2 cellular contexts compared by ENCODE assay signal in the genomic region with DNA sequence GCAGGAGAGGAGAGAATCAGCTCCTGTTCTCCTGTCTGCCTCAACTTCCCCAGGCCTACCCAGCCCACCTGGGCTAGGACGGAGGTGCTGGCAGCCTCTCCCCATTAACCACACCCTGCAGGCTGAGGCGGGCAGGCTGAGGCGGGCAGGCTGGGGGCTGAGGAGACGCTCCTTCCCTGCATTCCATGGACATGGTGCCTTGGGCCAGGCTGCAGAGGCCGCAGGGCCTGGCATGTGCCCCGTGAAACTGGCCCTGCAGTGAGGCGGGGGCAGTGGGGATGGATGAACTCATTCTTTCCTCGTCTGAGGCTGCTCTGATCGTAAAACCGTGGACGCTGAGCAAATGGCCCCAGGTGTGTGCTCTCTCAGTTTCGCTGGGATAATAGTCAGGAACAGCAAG.
TF ChIP-seq lines count a peak whose summit lies in the region.

No MANE protein-coding gene starts in this region.

TF ChIP-seq in HCT116, 20 proteins besides CTCF, POLR2A, EP300 and RAD21:
- TF ChIP-seq CEBPB (IDR thresholded peaks at IDR 0.05; ENCODE audit: low read depth), result no peak
- no peak for TF ChIP-seq POLR2AphosphoS5 (IDR thresholded peaks at IDR 0.05; ENCODE audit: low read depth, low read length)
- no peak for TF ChIP-seq EGR1 (IDR thresholded peaks at IDR 0.05; ENCODE audit: low read depth)
- TF ChIP-seq ZNF274 (IDR thresholded peaks at IDR 0.05; ENCODE audit: low read depth, low read length), result no peak
- no peak for TF ChIP-seq FOSL1 (IDR thresholded peaks at IDR 0.05; ENCODE audit: low read depth)
- no peak for TF ChIP-seq ZFX (IDR thresholded peaks at IDR 0.05)
- no peak for TF ChIP-seq SRF (IDR thresholded peaks at IDR 0.05; ENCODE audit: low read depth)
- no peak for TF ChIP-seq CBX3 (IDR thresholded peaks at IDR 0.05; ENCODE audit: low read depth)
- no peak for TF ChIP-seq SIN3A (IDR thresholded peaks at IDR 0.05; ENCODE audit: low read depth)
- no peak for TF ChIP-seq YY1 (IDR thresholded peaks at IDR 0.05; ENCODE audit: extremely low read depth, insufficient replicate concordance, low read depth, low read length)
- TF ChIP-seq JUND (IDR thresholded peaks at IDR 0.05), result no peak
- TF ChIP-seq, protein P1, sequence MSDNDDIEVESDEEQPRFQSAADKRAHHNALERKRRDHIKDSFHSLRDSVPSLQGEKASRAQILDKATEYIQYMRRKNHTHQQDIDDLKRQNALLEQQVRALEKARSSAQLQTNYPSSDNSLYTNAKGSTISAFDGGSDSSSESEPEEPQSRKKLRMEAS (IDR thresholded peaks at IDR 0.05), result no peak
TF ChIP-seq in HCT116: peak in this region for 0.

TF ChIP-seq in SK-N-SH, 30 proteins besides CTCF, POLR2A, EP300 and RAD21:
- TF ChIP-seq FOXJ3 (CRISPR knock-in tag; IDR thresholded peaks at IDR 0.05), result no peak
- no peak for TF ChIP-seq YY1 (IDR thresholded peaks at IDR 0.05; ENCODE audit: low read depth)
- no peak for TF ChIP-seq RFX5 (IDR thresholded peaks at IDR 0.05; ENCODE audit: low read length)
- no peak for TF ChIP-seq MXI1 (IDR thresholded peaks at IDR 0.05; ENCODE audit: low read depth, low read length)
- TF ChIP-seq, protein P1 (IDR thresholded peaks at IDR 0.05; ENCODE audit: low read depth), result no peak
- no peak for TF ChIP-seq CHD2 (IDR thresholded peaks at IDR 0.05; ENCODE audit: low read length, partially characterized antibody)
- no peak for TF ChIP-seq TAF1 (IDR thresholded peaks at IDR 0.05; ENCODE audit: borderline replicate concordance, low read depth, low read length)
- TF ChIP-seq RCOR1 (IDR thresholded peaks at IDR 0.05; ENCODE audit: low read length), result no peak
- TF ChIP-seq, protein P2, sequence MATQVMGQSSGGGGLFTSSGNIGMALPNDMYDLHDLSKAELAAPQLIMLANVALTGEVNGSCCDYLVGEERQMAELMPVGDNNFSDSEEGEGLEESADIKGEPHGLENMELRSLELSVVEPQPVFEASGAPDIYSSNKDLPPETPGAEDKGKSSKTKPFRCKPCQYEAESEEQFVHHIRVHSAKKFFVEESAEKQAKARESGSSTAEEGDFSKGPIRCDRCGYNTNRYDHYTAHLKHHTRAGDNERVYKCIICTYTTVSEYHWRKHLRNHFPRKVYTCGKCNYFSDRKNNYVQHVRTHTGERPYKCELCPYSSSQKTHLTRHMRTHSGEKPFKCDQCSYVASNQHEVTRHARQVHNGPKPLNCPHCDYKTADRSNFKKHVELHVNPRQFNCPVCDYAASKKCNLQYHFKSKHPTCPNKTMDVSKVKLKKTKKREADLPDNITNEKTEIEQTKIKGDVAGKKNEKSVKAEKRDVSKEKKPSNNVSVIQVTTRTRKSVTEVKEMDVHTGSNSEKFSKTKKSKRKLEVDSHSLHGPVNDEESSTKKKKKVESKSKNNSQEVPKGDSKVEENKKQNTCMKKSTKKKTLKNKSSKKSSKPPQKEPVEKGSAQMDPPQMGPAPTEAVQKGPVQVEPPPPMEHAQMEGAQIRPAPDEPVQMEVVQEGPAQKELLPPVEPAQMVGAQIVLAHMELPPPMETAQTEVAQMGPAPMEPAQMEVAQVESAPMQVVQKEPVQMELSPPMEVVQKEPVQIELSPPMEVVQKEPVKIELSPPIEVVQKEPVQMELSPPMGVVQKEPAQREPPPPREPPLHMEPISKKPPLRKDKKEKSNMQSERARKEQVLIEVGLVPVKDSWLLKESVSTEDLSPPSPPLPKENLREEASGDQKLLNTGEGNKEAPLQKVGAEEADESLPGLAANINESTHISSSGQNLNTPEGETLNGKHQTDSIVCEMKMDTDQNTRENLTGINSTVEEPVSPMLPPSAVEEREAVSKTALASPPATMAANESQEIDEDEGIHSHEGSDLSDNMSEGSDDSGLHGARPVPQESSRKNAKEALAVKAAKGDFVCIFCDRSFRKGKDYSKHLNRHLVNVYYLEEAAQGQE (IDR thresholded peaks at IDR 0.05; ENCODE audit: low read depth, low read length), result no peak
- TF ChIP-seq, protein P3, sequence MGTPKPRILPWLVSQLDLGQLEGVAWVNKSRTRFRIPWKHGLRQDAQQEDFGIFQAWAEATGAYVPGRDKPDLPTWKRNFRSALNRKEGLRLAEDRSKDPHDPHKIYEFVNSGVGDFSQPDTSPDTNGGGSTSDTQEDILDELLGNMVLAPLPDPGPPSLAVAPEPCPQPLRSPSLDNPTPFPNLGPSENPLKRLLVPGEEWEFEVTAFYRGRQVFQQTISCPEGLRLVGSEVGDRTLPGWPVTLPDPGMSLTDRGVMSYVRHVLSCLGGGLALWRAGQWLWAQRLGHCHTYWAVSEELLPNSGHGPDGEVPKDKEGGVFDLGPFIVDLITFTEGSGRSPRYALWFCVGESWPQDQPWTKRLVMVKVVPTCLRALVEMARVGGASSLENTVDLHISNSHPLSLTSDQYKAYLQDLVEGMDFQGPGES (IDR thresholded peaks at IDR 0.05; ENCODE audit: low read depth, low read length), result no peak
- no peak for TF ChIP-seq SIN3A (IDR thresholded peaks at IDR 0.05; ENCODE audit: borderline replicate concordance, low read depth, low read length)
- no peak for TF ChIP-seq RXRA (IDR thresholded peaks at IDR 0.05; ENCODE audit: borderline replicate concordance, low read depth)
TF ChIP-seq in SK-N-SH: peak in this region for 0.
